Comparison of ENCODE assay signal across 1 cellular context in the genomic region with DNA sequence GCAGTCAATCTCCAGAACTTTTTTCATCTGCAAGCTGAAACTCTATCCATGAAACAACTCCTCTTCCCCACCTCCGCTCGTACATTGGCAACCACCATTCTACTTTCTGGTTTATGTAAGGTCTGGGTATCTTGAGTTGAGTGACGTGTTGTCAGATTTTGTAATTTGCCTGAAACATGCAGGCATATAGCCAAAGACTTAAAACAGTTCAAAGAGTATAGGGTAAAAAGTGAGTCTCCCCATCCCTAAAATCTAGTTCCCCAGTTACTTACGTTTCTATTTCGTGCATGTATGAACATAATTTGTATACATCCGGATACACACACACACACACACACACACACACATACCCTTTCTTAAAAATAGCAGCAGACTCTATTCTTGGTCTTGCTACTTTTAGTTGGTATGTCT.
TF ChIP-seq lines count a peak whose summit lies in the region.

No MANE protein-coding gene starts in this region.

TF ChIP-seq in H1, 55 proteins besides CTCF, POLR2A, EP300 and RAD21:
- TF ChIP-seq CBX5 (IDR thresholded peaks at IDR 0.05; ENCODE audit: low read depth, low read length) (no peak), KDM4A (IDR thresholded peaks at IDR 0.05; ENCODE audit: low read depth, low read length, severe bottlenecking) (no peak), KDM5A (IDR thresholded peaks at IDR 0.05; ENCODE audit: low read length) (no peak), CEBPB (IDR thresholded peaks at IDR 0.05; ENCODE audit: low read depth, low read length) (no peak), KDM1A (IDR thresholded peaks at IDR 0.05; ENCODE audit: borderline replicate concordance, low read length) (no peak), FOSL1 (IDR thresholded peaks at IDR 0.05; ENCODE audit: insufficient read depth, low read depth, low read length) (no peak), RNF2 (IDR thresholded peaks at IDR 0.05; ENCODE audit: borderline replicate concordance, low read depth, low read length, missing control alignments, poor library complexity, severe bottlenecking) (no peak), YY1 (IDR thresholded peaks at IDR 0.05; ENCODE audit: low read depth, low read length) (no peak), CBX8 (IDR thresholded peaks at IDR 0.05; ENCODE audit: borderline replicate concordance, low read depth, low read length) (no peak), CHD1 (IDR thresholded peaks at IDR 0.05; ENCODE audit: low read depth, low read length) (no peak), ATF3 (IDR thresholded peaks at IDR 0.05; ENCODE audit: insufficient read depth, low read depth, low read length) (no peak)
